In genomic region chr3:105398407-105398806, GRCh38 we compare ENCODE assay signal across 24 cellular contexts.
DNase-seq lines count a peak whose midpoint lies in the region; ATAC-seq and FAIRE-seq lines count a peak whose summit lies in the region.
"Had no signal": no experiment of that assay in that cellular context is flagged by ENCODE, and none has a peak within 500 bp of the region (broad histone marks: within the 10 kb centered on the region; RNA-seq: fewer than 3 reads in every experiment).

No MANE protein-coding gene starts in this region.

- ATAC-seq in HG03196 (IDR thresholded peaks at IDR 0.05; ENCODE audit: unreplicated experiment), result no peak
- ATAC-seq in stimulated activated effector memory CD8-positive, alpha-beta T cell treated with anti-CD3 and anti-CD28 coated beads, Interleukin-12 subunit alpha, Interleukin-12 subunit beta, amount 100 ng/mL, for 72 hours, result no peak
- ATAC-seq: mucosa of descending colon had no signal

- FAIRE-seq in islet of Langerhans (lab: Jason Lieb, UNC), result peak; percentile 9
- FAIRE-seq: D721Med, endometrium, small intestine had no signal

- DNase-seq in EH (ENCODE audit: low read depth) (peak; percentile 15), NCI-H1092 treated with DMSO at 0.1 percent for 48 hours (lab: John Stamatoyannopoulos, UW) (peak; percentile 61), NCI-H748 treated with DMSO at 0.1 percent for 48 hours (lab: John Stamatoyannopoulos, UW) (peak; percentile 54), Ammon's horn (ENCODE audit: low spot score) (no peak), NCI-H1436 treated with DMSO at 0.1 percent for 48 hours (lab: John Stamatoyannopoulos, UW) (no peak)
- no peak for DNase-seq in stimulated activated effector memory CD8-positive, alpha-beta T cell treated with anti-CD3 and anti-CD28 coated beads, Interleukin-12 subunit alpha, Interleukin-12 subunit beta, amount 100 ng/mL, for 72 hours (ENCODE audit: low spot score in 2 of 2)
- DNase-seq: activated CD4-positive, alpha-beta memory T cell treated with anti-CD3 and anti-CD28 coated beads, Interleukin-2, amount 10 ng/mL, durations not matched to agents 7 days and 5 days; activated CD4-positive, alpha-beta T cell treated with anti-CD3 and anti-CD28 coated beads for 1 hour; esophagus squamous epithelium; mucosa of descending colon; NCI-H1436; NCI-H774; small intestine; stimulated activated CD4-positive, alpha-beta T cell treated with anti-CD3 and anti-CD28 coated beads, Interleukin-2, amount 100 ng/mL, for 24 hours; T-helper 2 cell; trophoblast cell had no signal

- no peak overlapping the region for H3K27ac Mint-ChIP-seq in stimulated activated effector memory CD8-positive, alpha-beta T cell treated with anti-CD3 and anti-CD28 coated beads, Interleukin-12 subunit alpha, Interleukin-12 subunit beta, amount 100 ng/mL, for 72 hours
- H3K27ac Mint-ChIP-seq: activated CD4-positive, alpha-beta memory T cell treated with anti-CD3 and anti-CD28 coated beads, Interleukin-2, amount 10 ng/mL, durations not matched to agents 7 days and 5 days; activated naive CD8-positive, alpha-beta T cell; activated T-helper 2 cell treated with anti-CD3 and anti-CD28 coated beads, Interferon-gamma antibody, Interleukin-2, Interleukin-4, amounts not matched to agents 10 μg/mL and 5 μg/mL and 100 μg/mL, durations not matched to agents 14 hours and 24 hours and 36 hours; dendritic cell treated with granulocyte-macrophage colony-stimulating factor and Interleukin-4, amounts not matched to agents 40 ng/mL and 50 ng/mL, for 4 days; nephron had no signal

- H3K4me3 Mint-ChIP-seq in stimulated activated effector memory CD8-positive, alpha-beta T cell treated with anti-CD3 and anti-CD28 coated beads, Interleukin-12 subunit alpha, Interleukin-12 subunit beta, amount 100 ng/mL, for 72 hours, result no peak overlapping the region
- H3K4me3 Mint-ChIP-seq: activated CD4-positive, alpha-beta memory T cell treated with anti-CD3 and anti-CD28 coated beads, Interleukin-2, amount 10 ng/mL, durations not matched to agents 7 days and 5 days; activated naive CD8-positive, alpha-beta T cell; dendritic cell treated with granulocyte-macrophage colony-stimulating factor and Interleukin-4, amounts not matched to agents 40 ng/mL and 50 ng/mL, for 4 days; nephron had no signal

- peaks cover 5% of the 10 kb centered on the region for H3K4me1 Mint-ChIP-seq in stimulated activated effector memory CD8-positive, alpha-beta T cell treated with anti-CD3 and anti-CD28 coated beads, Interleukin-12 subunit alpha, Interleukin-12 subunit beta, amount 100 ng/mL, for 72 hours
- H3K4me1 Mint-ChIP-seq: activated CD4-positive, alpha-beta memory T cell treated with anti-CD3 and anti-CD28 coated beads, Interleukin-2, amount 10 ng/mL, durations not matched to agents 7 days and 5 days had no signal

- peaks cover under 1% of the 10 kb centered on the region for H3K9me3 Mint-ChIP-seq in stimulated activated effector memory CD8-positive, alpha-beta T cell treated with anti-CD3 and anti-CD28 coated beads, Interleukin-12 subunit alpha, Interleukin-12 subunit beta, amount 100 ng/mL, for 72 hours

- H3K36me3 Mint-ChIP-seq in stimulated activated effector memory CD8-positive, alpha-beta T cell treated with anti-CD3 and anti-CD28 coated beads, Interleukin-12 subunit alpha, Interleukin-12 subunit beta, amount 100 ng/mL, for 72 hours, result no peaks in the 10 kb centered on the region

Comparison
In these comparisons a context has a peak if more than half of its experiments do, and no peak if none do; other contexts are left out.
1. DNase-seq: peak in EH (single experiment), NCI-H1092 treated with DMSO at 0.1 percent for 48 hours (single experiment) and NCI-H748 treated with DMSO at 0.1 percent for 48 hours (single experiment); none in Ammon's horn (single experiment), stimulated activated effector memory CD8-positive, alpha-beta T cell treated with anti-CD3 and anti-CD28 coated beads, Interleukin-12 subunit alpha, Interleukin-12 subunit beta, amount 100 ng/mL, for 72 hours (0 of 2) and NCI-H1436 treated with DMSO at 0.1 percent for 48 hours (single experiment).